ENCODE assay signal across 23 cellular contexts in genomic region chr2:98121149-98121548, GRCh38. TPM values are rescaled to one million over a fixed set of nuclear protein-coding genes. Genes with fewer than 3 reads are reported as not detected.
"Had no signal": no experiment of that assay in that cellular context is flagged by ENCODE, and none has a peak within 500 bp of the region (broad histone marks: within the 10 kb centered on the region; RNA-seq: fewer than 3 reads in every experiment).

No MANE protein-coding gene starts in this region.

- H3K36me3 ChIP-seq: left ventricle myocardium inferior, neutrophil, pancreas, right lobe of liver, vagina had no signal

- DNase-seq: activated CD4-positive, alpha-beta memory T cell treated with anti-CD3 and anti-CD28 coated beads, Interleukin-2, amount 10 ng/mL, durations not matched to agents 7 days and 5 days; activated CD4-positive, alpha-beta T cell treated with anti-CD3 and anti-CD28 coated beads, Interleukin-2, amount 10 ng/mL, durations not matched to agents 24 days and 14 days; activated gamma-delta T cell treated with Interleukin-2 at 50 U/mL for 16 hours; dermis blood vessel endothelial cell; effector CD8-positive, alpha-beta T cell; erythroblast; foreskin melanocyte; glutamatergic neuron; kidney glomerular epithelial cell; left ventricle myocardium inferior; mammary epithelial cell; pancreas; right lobe of liver; small intestine; stimulated activated CD4-positive, alpha-beta T cell treated with anti-CD3 and anti-CD28 coated beads, Interleukin-2, amount 100 ng/mL, for 24 hours; stimulated activated naive B cell treated with anti-CD40 and anti-IgM and Interleukin-4, amounts not matched to agents 10 μg/mL and 1 μg/mL and 100 μg/mL, for 72 hours; trophoblast cell had no signal

- H3K27ac ChIP-seq: left ventricle myocardium inferior, neutrophil, pancreas, right lobe of liver, vagina, VCaP had no signal

- H3K27me3 ChIP-seq: pancreas, right lobe of liver, vagina had no signal

- H3K9me3 ChIP-seq: left ventricle myocardium inferior, neutrophil, pancreas, right lobe of liver, vagina had no signal

- H3K4me3 ChIP-seq: left ventricle myocardium inferior, pancreas, right lobe of liver, vagina had no signal

- H3K4me1 ChIP-seq: pancreas, right lobe of liver, vagina had no signal

- ATAC-seq: activated CD4-positive, CD25-positive, alpha-beta regulatory T cell treated with anti-CD3 and anti-CD28 coated beads, Interleukin-2, amount 50 U/mL, for 24 hours; natural killer cell treated with Interleukin-12 subunit alpha and Interleukin-12 subunit beta and Interleukin-15 and Interleukin-18, amount 100 ng/mL, for 72 hours; pancreas; right lobe of liver; stimulated activated naive B cell treated with anti-CD40 and anti-IgM and Interleukin-4, amounts not matched to agents 10 μg/mL and 1 μg/mL and 100 μg/mL, for 72 hours had no signal

RNA-seq across cellular contexts. Expression of gene VWA3B, which starts 34.2 kb away (rescaled TPM):
- total RNA-seq: activated CD4-positive, alpha-beta memory T cell treated with anti-CD3 and anti-CD28 coated beads, Interleukin-2, amount 10 ng/mL, durations not matched to agents 7 days and 5 days; activated CD4-positive, alpha-beta T cell treated with anti-CD3 and anti-CD28 coated beads, Interleukin-2, amount 10 ng/mL, durations not matched to agents 24 days and 14 days; dermis blood vessel endothelial cell; natural killer cell treated with Interleukin-12 subunit alpha and Interleukin-12 subunit beta and Interleukin-15 and Interleukin-18, amount 100 ng/mL, for 72 hours; pulmonary artery endothelial cell; vagina had no signal
